In genomic region chr10:45575032-45575761, GRCh38 we compare ENCODE assay signal across 8 cellular contexts.
DNase-seq lines count a peak whose midpoint lies in the region; ATAC-seq, FAIRE-seq and TF ChIP-seq lines count a peak whose summit lies in the region.
"Not testable (repeated sequence)": the region's sequence is repeated elsewhere in the genome, so short reads cannot be mapped to it uniquely, and the experiment has no call there.

No MANE protein-coding gene starts in this region.

- H3F3A ChIP-seq in GM23338 (replicated peaks; ENCODE audit: low read depth): not testable (repeated sequence)

- peak overlapping the region; percentile 80 for H3K27ac ChIP-seq in GM23338 (ENCODE audit: low read depth)
- peak overlapping the region; percentile 17 for H3K27ac ChIP-seq in HUES48 (ENCODE audit: low read depth, low read length)
- not testable (repeated sequence) for H3K27ac ChIP-seq in GM12878 (ENCODE audit: control insufficient read depth, insufficient read depth); endodermal cell (ENCODE audit: low read depth, low read length); iPS-20b (ENCODE audit: low read length)
- H3K27ac ChIP-seq in mucosa of rectum (ENCODE audit: low read depth in 2 of 2, low read length in 2 of 2): peak overlapping the region; percentile 26 to 29
- H3K27ac ChIP-seq in transverse colon: peak overlapping the region; percentile 67 to 75 (median 72)

- SMC1A ChIA-PET in GM12878 (lab: Charles Lee; ENCODE audit: uncharacterized antibody, unreplicated experiment): not testable (repeated sequence)

- TF ChIP-seq RAD21 in GM12878 (IDR thresholded peaks at IDR 0.05; ENCODE audit: insufficient read depth, low read depth, low read length): not testable (repeated sequence)

- peak overlapping the region; percentile 67 for H3K4me2 ChIP-seq in GM23338
- not testable (repeated sequence) for H3K4me2 ChIP-seq in GM12878 (ENCODE audit: control insufficient read depth, insufficient read depth)

- H3K9me3 Mint-ChIP-seq in GM23338 (peaks cover 14% of the 10 kb centered on the region), endodermal cell (peaks cover 17% of the 10 kb centered on the region)

- CTCF ChIA-PET in GM12878 (lab: Yijun Ruan, JAX): not testable (repeated sequence)

- POLR2A ChIA-PET in GM12878 (lab: Charles Lee): not testable (repeated sequence)

- in situ Hi-C loops in GM12878 (cut with MboI); transverse colon (cut with MboI; ENCODE audit: low pct_ligation_motif_present in 1 of 4, low pct_unique_long_range_greater_than_20kb in 1 of 4, low sequenced_read_pairs in 3 of 4): not testable (repeated sequence)

- not testable (repeated sequence) for H3K9me3 ChIP-seq in HUES48 (ENCODE audit: control insufficient read depth, insufficient read depth, low read length); GM12878 (replicated peaks; ENCODE audit: control insufficient read depth, insufficient read depth, low read length); endodermal cell (ENCODE audit: control insufficient read depth, low read length); iPS-20b (ENCODE audit: insufficient read depth, low read depth, low read length); mucosa of rectum (ENCODE audit: control insufficient read depth in 2 of 2, low read length in 2 of 2); transverse colon

- intact Hi-C loops in GM12878 (cut with micrococcal nuclease; ENCODE audit: unreplicated experiment); transverse colon (cut with DNase I; ENCODE audit: low total_unique reads): not testable (repeated sequence)

- peak; percentile 85 for ATAC-seq in GM23338
- not testable (repeated sequence) for ATAC-seq in GM12878

- H4K20me1 ChIP-seq in GM23338 (replicated peaks; ENCODE audit: insufficient read depth); GM12878 (ENCODE audit: control insufficient read depth, insufficient read depth): not testable (repeated sequence)

- peaks cover 13% of the 10 kb centered on the region for H3K36me3 Mint-ChIP-seq in GM23338 (ENCODE audit: low read depth)
- not testable (repeated sequence) for H3K36me3 Mint-ChIP-seq in endodermal cell (ENCODE audit: low read depth)

- 88% methylated on average over 11 of the region's 11 CpGs for WGBS in GM12878 (ENCODE audit: insufficient coverage, insufficient replicate concordance, low lambda C conversion rate, missing lambda C conversion rate)
- 58 to 61% methylated on average over 7 to 11 of the region's 11 CpGs for WGBS in endodermal cell (ENCODE audit: insufficient coverage in 1 of 2, insufficient read length in 1 of 2), 2 experiments
- 84 to 93% methylated on average over 11 of the region's 11 CpGs for WGBS in transverse colon (ENCODE audit: low coverage in 1 of 2), 2 donors

- H3K27me3 ChIP-seq in GM23338 (ENCODE audit: insufficient read depth); HUES48 (ENCODE audit: control insufficient read depth, insufficient read depth, low read length); GM12878 (replicated peaks in 1 of 2; ENCODE audit: control insufficient read depth in 2 of 2, insufficient read depth in 2 of 2, low read length in 1 of 2); endodermal cell (ENCODE audit: control insufficient read depth, insufficient read depth, low read length, poor library complexity, severe bottlenecking); iPS-20b (ENCODE audit: insufficient read depth, low read length); mucosa of rectum (ENCODE audit: control insufficient read depth in 2 of 2, insufficient read depth in 2 of 2, low read length in 2 of 2); transverse colon: not testable (repeated sequence)

- H3K9ac ChIP-seq in HUES48 (ENCODE audit: low read depth, low read length); GM12878 (ENCODE audit: control insufficient read depth, insufficient read depth, low read length); endodermal cell (ENCODE audit: extremely low read depth, low read length, poor library complexity, severe bottlenecking); iPS-20b (ENCODE audit: low read depth, low read length); mucosa of rectum (ENCODE audit: low read depth in 1 of 2, low read length in 2 of 2): not testable (repeated sequence)

- not testable (repeated sequence) for TF ChIP-seq EP300 in GM12878 (IDR thresholded peaks at IDR 0.05; ENCODE audit: borderline replicate concordance in 1 of 2, control insufficient read depth in 1 of 2, low read depth in 2 of 2, low read length in 2 of 2); transverse colon (IDR thresholded peaks at IDR 0.05; ENCODE audit: low read depth)

- RAD21 ChIA-PET in GM12878 (lab: Charles Lee; ENCODE audit: unreplicated experiment): not testable (repeated sequence)

- TSS peak; percentile 42 for BruUV-seq in GM12878 (replicated peaks; lab: Mats Ljungman, UMichigan)

- not testable (repeated sequence) for TF ChIP-seq CTCF in GM23338 (conservative IDR thresholded peaks at IDR 0.05; ENCODE audit: low read depth in 2 of 2); GM12878 (IDR thresholded peaks at IDR 0.05 in 2 of 3, conservative IDR thresholded peaks at IDR 0.05 in 1 of 3; ENCODE audit: control insufficient read depth in 2 of 3, extremely low read depth in 1 of 3, insufficient read depth in 1 of 3, low read depth in 3 of 3, low read length in 3 of 3); endodermal cell (conservative IDR thresholded peaks at IDR 0.05); transverse colon (IDR thresholded peaks at IDR 0.05)

- not testable (repeated sequence) for H2AFZ ChIP-seq in GM23338; GM12878 (ENCODE audit: control insufficient read depth, low read depth, low read length)

- peaks cover 23% of the 10 kb centered on the region for H3K79me2 ChIP-seq in GM23338 (replicated peaks; ENCODE audit: insufficient read depth)
- not testable (repeated sequence) for H3K79me2 ChIP-seq in GM12878 (ENCODE audit: control insufficient read depth, insufficient read depth, low read length)

- peaks cover 14% of the 10 kb centered on the region for H3K4me1 Mint-ChIP-seq in GM23338
- peaks cover 11% of the 10 kb centered on the region for H3K4me1 Mint-ChIP-seq in endodermal cell

- H3K4me1 ChIP-seq in GM23338 (ENCODE audit: insufficient read depth) (peaks cover 46% of the 10 kb centered on the region), HUES48 (ENCODE audit: control insufficient read depth, insufficient read depth, low read length) (peaks cover 19% of the 10 kb centered on the region), iPS-20b (ENCODE audit: insufficient read depth, low read length) (peaks cover 17% of the 10 kb centered on the region; the same call in 1 of the 2 replicates), mucosa of rectum (ENCODE audit: control insufficient read depth in 2 of 2, insufficient read depth in 2 of 2, low read length in 2 of 2) (peaks cover 3 to 22% of the 10 kb centered on the region in 2 donors), transverse colon (peaks cover 0 to 16% (median 6%) of the 10 kb centered on the region in 4 donors)
- not testable (repeated sequence) for H3K4me1 ChIP-seq in GM12878 (ENCODE audit: control insufficient read depth, insufficient read depth, low read length); endodermal cell (ENCODE audit: control insufficient read depth, insufficient read depth, low read length)

- not testable (repeated sequence) for H3K27me3 Mint-ChIP-seq in GM23338 (ENCODE audit: insufficient read depth, low read depth, poor library complexity); endodermal cell (ENCODE audit: insufficient read depth)

- H3K4me3 Mint-ChIP-seq in GM23338, endodermal cell: not testable (repeated sequence)

- DNase-seq in GM23338 (ENCODE audit: low spot score) (peak; percentile 75), endodermal cell (peak; percentile 55), iPS DF 19.7 (ENCODE audit: low read depth, low spot score) (peak; percentile 38)
- not testable (repeated sequence) for DNase-seq in GM12878 (ENCODE audit: low read depth, low spot score); transverse colon

- H3K27ac Mint-ChIP-seq in GM23338, endodermal cell: not testable (repeated sequence)

- not testable (repeated sequence) for TF ChIP-seq POLR2A in GM12878 (IDR thresholded peaks at IDR 0.05; ENCODE audit: low read depth, low read length); transverse colon (IDR thresholded peaks at IDR 0.05)

- FAIRE-seq in GM12878 (lab: Jason Lieb, UNC): not testable (repeated sequence)

- H3K9me2 ChIP-seq in GM23338 (ENCODE audit: insufficient read depth): not testable (repeated sequence)

- not testable (repeated sequence) for H3K36me3 ChIP-seq in GM23338 (ENCODE audit: insufficient read depth); HUES48 (ENCODE audit: control insufficient read depth, insufficient read depth, low read length); GM12878 (ENCODE audit: control insufficient read depth in 2 of 2, insufficient read depth in 2 of 2, low read length in 1 of 2); endodermal cell (ENCODE audit: control insufficient read depth, insufficient read depth, low read length); iPS-20b (ENCODE audit: insufficient read depth, low read depth, low read length); mucosa of rectum (ENCODE audit: control insufficient read depth in 2 of 2, insufficient read depth in 2 of 2, low read length in 2 of 2); transverse colon

- H3K4me3 ChIP-seq in GM23338: peak overlapping the region; percentile 15; the same call in 1 of the 2 replicates
- H3K4me3 ChIP-seq in HUES48 (ENCODE audit: low read depth, low read length); GM12878; endodermal cell (ENCODE audit: low read length); mucosa of rectum (ENCODE audit: low read length in 2 of 2); transverse colon: not testable (repeated sequence)
- peak overlapping the region; percentile 35; the same call in 1 of the 2 replicates for H3K4me3 ChIP-seq in iPS-20b (ENCODE audit: low read length)

TF ChIP-seq in GM23338, 12 proteins besides CTCF, POLR2A, EP300 and RAD21:
- TF ChIP-seq NANOG (IDR thresholded peaks at IDR 0.05; ENCODE audit: borderline replicate concordance): peak; percentile 87
